ENCODE assay signal across 1 cellular context in the genomic region with DNA sequence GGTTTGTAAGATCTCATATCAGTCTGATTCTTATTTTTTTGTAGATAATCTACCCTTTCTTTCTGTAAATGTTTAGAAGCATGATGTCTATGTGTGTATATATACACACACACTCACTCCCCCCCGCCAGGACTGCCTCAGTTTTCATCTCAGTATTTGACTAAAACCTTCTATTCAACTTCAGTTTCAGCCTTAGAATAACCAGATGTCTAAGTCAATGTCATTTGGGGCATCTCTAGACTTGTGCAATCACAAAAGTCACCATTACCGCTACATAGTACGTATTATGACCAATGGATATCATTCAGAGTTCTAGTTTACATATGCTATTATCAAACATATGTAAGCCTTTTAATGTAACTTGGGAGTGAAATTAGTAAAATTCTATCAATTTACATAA.
TF ChIP-seq lines count a peak whose summit lies in the region.

No MANE protein-coding gene starts in this region.

TF ChIP-seq in H1, 55 proteins besides CTCF, POLR2A, EP300 and RAD21:
- TF ChIP-seq BRCA1 (IDR thresholded peaks at IDR 0.05; ENCODE audit: low read depth, low read length) (no peak), GTF2F1 (IDR thresholded peaks at IDR 0.05; ENCODE audit: borderline replicate concordance, low read depth, low read length) (no peak), KDM1A (IDR thresholded peaks at IDR 0.05; ENCODE audit: borderline replicate concordance, low read length) (no peak), CHD1 (IDR thresholded peaks at IDR 0.05; ENCODE audit: low read depth, low read length) (no peak), TAF7 (optimal IDR thresholded peaks at IDR 0.05; ENCODE audit: borderline replicate concordance, low read depth, low read length) (no peak), TCF12 (IDR thresholded peaks at IDR 0.05; ENCODE audit: low read depth, low read length) (no peak), CREB1 (IDR thresholded peaks at IDR 0.05) (no peak), JUN (IDR thresholded peaks at IDR 0.05; ENCODE audit: low read depth, low read length) (no peak), HDAC6 (IDR thresholded peaks at IDR 0.05; ENCODE audit: low read depth, low read length) (no peak), KDM5A (IDR thresholded peaks at IDR 0.05; ENCODE audit: low read length) (no peak)
- TF ChIP-seq, protein P1, sequence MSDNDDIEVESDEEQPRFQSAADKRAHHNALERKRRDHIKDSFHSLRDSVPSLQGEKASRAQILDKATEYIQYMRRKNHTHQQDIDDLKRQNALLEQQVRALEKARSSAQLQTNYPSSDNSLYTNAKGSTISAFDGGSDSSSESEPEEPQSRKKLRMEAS (IDR thresholded peaks at IDR 0.05) = no peak
